Comparison of ENCODE assay signal across 8 cellular contexts in the genomic region with DNA sequence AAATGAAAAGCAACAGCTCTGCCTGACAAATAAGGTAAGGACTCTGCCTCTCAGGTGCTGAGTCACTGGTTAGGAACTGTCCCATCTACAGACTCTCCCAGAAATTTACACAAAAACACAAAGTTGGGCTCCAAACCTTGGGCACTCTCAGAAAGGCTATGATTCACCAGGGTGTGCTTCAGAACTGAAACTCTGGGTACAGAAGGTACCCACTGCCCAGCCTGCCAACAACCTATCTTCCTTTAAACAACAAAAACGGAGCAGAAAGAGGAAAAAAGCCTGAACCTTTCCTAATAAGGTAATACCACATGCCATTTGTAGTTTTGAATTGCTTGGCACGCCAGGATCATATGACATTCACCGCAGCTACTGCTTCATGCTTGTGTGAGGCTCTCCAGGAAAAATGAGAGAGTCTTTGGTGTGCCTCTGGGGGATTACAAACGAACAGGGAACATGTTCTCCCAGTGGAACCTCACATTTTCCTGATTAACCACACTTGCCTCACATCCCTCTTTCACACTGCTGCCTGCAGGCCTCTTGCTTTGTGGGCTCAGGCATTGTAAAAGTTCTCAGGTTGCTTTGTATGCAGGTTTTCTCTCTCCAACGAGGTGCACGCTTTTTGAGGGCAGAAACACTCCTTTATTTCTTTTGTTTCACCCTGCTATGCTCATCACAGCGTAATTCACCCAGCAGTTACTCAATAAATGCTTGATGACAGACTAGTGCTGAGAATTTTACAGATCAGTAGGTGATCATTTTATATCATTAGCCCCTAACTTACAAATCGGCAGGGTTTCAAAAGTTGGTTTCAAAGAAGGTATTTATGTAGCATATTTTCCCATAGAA.
A peak's percentile ranks its signal among the peaks of the same experiment; 100 is the strongest.
DNase-seq lines count a peak whose midpoint lies in the region; ATAC-seq and TF ChIP-seq lines count a peak whose summit lies in the region.

No MANE protein-coding gene starts in this region.

- no TSS peak for BruUV-seq in Panc1 (replicated peaks; lab: Mats Ljungman, UMichigan)

- H3K9me3 Mint-ChIP-seq in activated naive CD4-positive, alpha-beta T cell treated with anti-CD3 and anti-CD28 coated beads, Interleukin-2, amount 50 U/mL, for 72 hours: no peaks in the 10 kb centered on the region
- no peaks in the 10 kb centered on the region for H3K9me3 Mint-ChIP-seq in activated naive CD4-positive, alpha-beta T cell treated with anti-CD3 and anti-CD28 coated beads, Interleukin-2, amount 10 ng/mL, durations not matched to agents 7 days and 5 days

- 0 out of 4 replicates have a peak overlapping the region, but pooled peaks of 1 of the 2 experiments have one; percentile 6 for H3K4me3 ChIP-seq in Panc1 (ENCODE audit: low read depth in 2 of 2, low read length in 2 of 2)
- H3K4me3 ChIP-seq in fibroblast of pulmonary artery (replicated peaks; ENCODE audit: low read depth, low read length): no peak overlapping the region
- H3K4me3 ChIP-seq in trophoblast cell (ENCODE audit: low read depth, low read length): no peak overlapping the region

- in situ Hi-C loops in Panc1 (cut with HindIII; ENCODE audit: low pct_unique_long_range_greater_than_20kb, low sequenced_read_pairs): no loop called here

- H3K4me1 ChIP-seq in Panc1 (ENCODE audit: control insufficient read depth, insufficient read depth, low read length) (peaks cover 52% of the 10 kb centered on the region), trophoblast cell (ENCODE audit: control insufficient read depth in 1 of 2, insufficient read depth in 2 of 2, low read length in 2 of 2) (peaks cover 22 to 45% of the 10 kb centered on the region in 2 experiments)

- peak overlapping the region; percentile 84 for H4K91ac ChIP-seq in trophoblast cell (ENCODE audit: low read depth, low read length)

- no peak for TF ChIP-seq CTCF in Panc1 (IDR thresholded peaks at IDR 0.05)
- no peak for TF ChIP-seq CTCF in fibroblast of pulmonary artery (IDR thresholded peaks at IDR 0.05; ENCODE audit: low read length, missing control alignments)

- peaks cover 45% of the 10 kb centered on the region for H3K27me3 Mint-ChIP-seq in activated naive CD4-positive, alpha-beta T cell treated with anti-CD3 and anti-CD28 coated beads, Interleukin-2, amount 10 ng/mL, durations not matched to agents 7 days and 5 days

- H3K4me1 Mint-ChIP-seq in activated naive CD4-positive, alpha-beta T cell treated with anti-CD3 and anti-CD28 coated beads, Interleukin-2, amount 10 ng/mL, durations not matched to agents 7 days and 5 days: peaks cover 30% of the 10 kb centered on the region

- no peak overlapping the region for H3K4me3 Mint-ChIP-seq in activated naive CD4-positive, alpha-beta T cell treated with anti-CD3 and anti-CD28 coated beads, Interleukin-2, amount 10 ng/mL, durations not matched to agents 7 days and 5 days

- peak; percentile 65 for ATAC-seq in activated naive CD4-positive, alpha-beta T cell treated with anti-CD3 and anti-CD28 coated beads, Interleukin-2, amount 50 U/mL, for 72 hours
- ATAC-seq in Panc1: peak; percentile 68
- ATAC-seq in HG02678 (IDR thresholded peaks at IDR 0.05; ENCODE audit: unreplicated experiment): no peak

- peak overlapping the region; percentile 61 for H2AFZ ChIP-seq in trophoblast cell (ENCODE audit: insufficient read depth, low read length, poor library complexity)

- peak overlapping the region; percentile 16 for H4K12ac ChIP-seq in trophoblast cell (ENCODE audit: low read depth, low read length)

- H2BK120ac ChIP-seq in trophoblast cell (ENCODE audit: insufficient read depth, low read length, poor library complexity): peak overlapping the region; percentile 96

- no peak for DNase-seq in activated naive CD4-positive, alpha-beta T cell treated with anti-CD3 and anti-CD28 coated beads, Interleukin-2, amount 50 U/mL, for 72 hours (ENCODE audit: low spot score in 2 of 2)
- DNase-seq in activated naive CD4-positive, alpha-beta T cell treated with anti-CD3 and anti-CD28 coated beads, Interleukin-2, amount 10 ng/mL, durations not matched to agents 7 days and 5 days: no peak
- DNase-seq in Panc1 (ENCODE audit: low read depth, low spot score) (no peak), fibroblast of pulmonary artery (ENCODE audit: low read depth) (peak; percentile 87), trophoblast cell (peak; percentile 35 to 68), germinal center (ENCODE audit: low spot score) (no peak), retina (no peak)

- H3K36me3 ChIP-seq in Panc1 (ENCODE audit: control insufficient read depth, insufficient read depth, low read length) (no peaks in the 10 kb centered on the region), trophoblast cell (ENCODE audit: control insufficient read depth in 1 of 2, insufficient read depth in 2 of 2, low read length in 2 of 2) (no peaks in the 10 kb centered on the region)

- H3K79me1 ChIP-seq in trophoblast cell (ENCODE audit: low read length): peaks cover 33% of the 10 kb centered on the region

- H3K4me2 ChIP-seq in trophoblast cell (ENCODE audit: low read length): peak overlapping the region; percentile 42

- H4K8ac ChIP-seq in trophoblast cell (ENCODE audit: low read depth, low read length): peak overlapping the region; percentile 81

- peak overlapping the region; percentile 68 for H3K4ac ChIP-seq in trophoblast cell (ENCODE audit: low read depth, low read length)

- peak overlapping the region; percentile 97 for H2BK5ac ChIP-seq in trophoblast cell (ENCODE audit: low read depth, low read length, poor library complexity)

- POLR2A ChIA-PET in Panc1 (lab: Charles Lee): no interaction called here

- peak overlapping the region in 1 of 2 donors; percentile 35 for H3K27ac Mint-ChIP-seq in activated naive CD4-positive, alpha-beta T cell treated with anti-CD3 and anti-CD28 coated beads, Interleukin-2, amount 50 U/mL, for 72 hours
- no peak overlapping the region for H3K27ac Mint-ChIP-seq in activated naive CD4-positive, alpha-beta T cell treated with anti-CD3 and anti-CD28 coated beads, Interleukin-2, amount 10 ng/mL, durations not matched to agents 7 days and 5 days

- H2BK12ac ChIP-seq in trophoblast cell (ENCODE audit: low read length): peak overlapping the region; percentile 82

- peak overlapping the region; percentile 88 for H3K27ac ChIP-seq in Panc1 (ENCODE audit: low read length)
- H3K27ac ChIP-seq in trophoblast cell (ENCODE audit: low read depth, low read length): peak overlapping the region; percentile 97

- no CpG with 5 or more reads among the region's 8 CpGs for WGBS in trophoblast cell (ENCODE audit: extremely low coverage, insufficient coverage, insufficient read length)

- no peak overlapping the region for H3K23ac ChIP-seq in trophoblast cell (ENCODE audit: low read length)

- H3K27me3 ChIP-seq in Panc1 (ENCODE audit: control insufficient read depth, insufficient read depth, low read length): no peaks in the 10 kb centered on the region
- no peaks in the 10 kb centered on the region for H3K27me3 ChIP-seq in trophoblast cell (ENCODE audit: insufficient read depth, low read length)

- H3K9ac ChIP-seq in trophoblast cell (ENCODE audit: low read length): no peak overlapping the region

- H3K14ac ChIP-seq in trophoblast cell (ENCODE audit: low read length): peak overlapping the region; percentile 64

- peak overlapping the region; percentile 16 for H2AK5ac ChIP-seq in trophoblast cell (ENCODE audit: low read length)

- H3K9me3 ChIP-seq in Panc1 (ENCODE audit: control insufficient read depth, insufficient read depth, low read depth, low read length) (no peaks in the 10 kb centered on the region), trophoblast cell (ENCODE audit: insufficient read depth, low read depth, low read length) (no peaks in the 10 kb centered on the region)

- peak overlapping the region; percentile 58 for H3K18ac ChIP-seq in trophoblast cell (ENCODE audit: low read length)

- CTCF ChIA-PET in activated naive CD4-positive, alpha-beta T cell treated with anti-CD3 and anti-CD28 coated beads, Interleukin-2, amount 10 ng/mL, durations not matched to agents 7 days and 5 days (lab: Charles Lee): interaction anchor here (1.3 to 1.8 kb wide), 3 partner anchors 8 to 10 kb away, joined by 3 to 6 read pairs (median 5); no protein-coding TSS in a partner anchor
- CTCF ChIA-PET in Panc1 (lab: Charles Lee): interaction anchor here (1.3 kb wide), 1 partner anchor 10 kb away, joined by 3 read pairs; no protein-coding TSS in a partner anchor

- H3K36me3 Mint-ChIP-seq in activated naive CD4-positive, alpha-beta T cell treated with anti-CD3 and anti-CD28 coated beads, Interleukin-2, amount 50 U/mL, for 72 hours: no peaks in the 10 kb centered on the region
- H3K36me3 Mint-ChIP-seq in activated naive CD4-positive, alpha-beta T cell treated with anti-CD3 and anti-CD28 coated beads, Interleukin-2, amount 10 ng/mL, durations not matched to agents 7 days and 5 days: no peaks in the 10 kb centered on the region

- peaks cover 4% of the 10 kb centered on the region for H3K79me2 ChIP-seq in trophoblast cell (ENCODE audit: control insufficient read depth, insufficient read depth, low read length, poor library complexity)

- intact Hi-C loops in Panc1 (cut with micrococcal nuclease; ENCODE audit: unreplicated experiment): loop anchor here (5.0 kb wide), 2 partner anchors 63 to 213 kb away; a partner anchor contains a TSS

Comparison
In these comparisons a context has a peak if more than half of its experiments do, and no peak if none do; other contexts are left out.
1. DNase-seq: peak in fibroblast of pulmonary artery (single experiment) and trophoblast cell (2 of 2); none in activated naive CD4-positive, alpha-beta T cell treated with anti-CD3 and anti-CD28 coated beads, Interleukin-2, amount 50 U/mL, for 72 hours (0 of 2), activated naive CD4-positive, alpha-beta T cell treated with anti-CD3 and anti-CD28 coated beads, Interleukin-2, amount 10 ng/mL, durations not matched to agents 7 days and 5 days (single experiment), Panc1 (single experiment), germinal center (single experiment) and retina (single experiment).